ENCODE assay signal across 8 cellular contexts in genomic region chr14:21510735-21511657, GRCh38. TPM values are rescaled to one million over a fixed set of nuclear protein-coding genes. Genes with fewer than 3 reads are reported as not detected.
DNase-seq lines count a peak whose midpoint lies in the region; ATAC-seq and TF ChIP-seq lines count a peak whose summit lies in the region.

Gene METTL3 (minus strand): TSS chr14:21511340. CDS start chr14:21511223, 117 bp downstream.

- TF ChIP-seq CTCF in RWPE2 (IDR thresholded peaks at IDR 0.05; ENCODE audit: poor library complexity, severe bottlenecking) (no peak), fibroblast of mammary gland (conservative IDR thresholded peaks at IDR 0.05; ENCODE audit: control insufficient read depth, insufficient read depth, low read depth, low read length) (no peak)

- no peaks in the 10 kb centered on the region for H3K27me3 ChIP-seq in RWPE2 (ENCODE audit: insufficient read depth, poor library complexity, severe bottlenecking)

- POLR2A ChIA-PET in naive thymus-derived CD8-positive, alpha-beta T cell (lab: Charles Lee): interaction anchor here (0.6 to 3.8 kb wide), 18 partner anchors 8 to 1255 kb away, joined by 3 to 46 read pairs (median 3); partner anchors contain the start of genes CHD8, OXA1L, RAB2B and SALL2

- peak within 1 kb of the TSS; percentile 73 for H3K4me3 ChIP-seq in RWPE2 (ENCODE audit: severe bottlenecking)
- H3K4me3 ChIP-seq in fibroblast of mammary gland (ENCODE audit: control insufficient read depth, low read depth, low read length): peak within 1 kb of the TSS; percentile 97

- ATAC-seq in RWPE2 (ENCODE audit: low read depth): peak; percentile 98
- ATAC-seq in naive thymus-derived CD8-positive, alpha-beta T cell: peak; percentile 99

- H3K27ac ChIP-seq in RWPE2 (ENCODE audit: poor library complexity, severe bottlenecking): peak within 1 kb of the TSS; percentile 50

- peaks cover 5% of the 10 kb centered on the region for H3K27me3 Mint-ChIP-seq in activated T-helper 2 cell treated with anti-CD3 and anti-CD28 coated beads, Interferon-gamma antibody, Interleukin-2, Interleukin-4, amounts not matched to agents 10 μg/mL and 5 μg/mL and 100 μg/mL, durations not matched to agents 14 hours and 24 hours and 36 hours (ENCODE audit: low read depth)
- H3K27me3 Mint-ChIP-seq in naive thymus-derived CD8-positive, alpha-beta T cell: no peaks in the 10 kb centered on the region

- intact Hi-C loops in activated T-helper 2 cell treated with anti-CD3 and anti-CD28 coated beads, Interferon-gamma antibody, Interleukin-2, Interleukin-4, amounts not matched to agents 10 μg/mL and 5 μg/mL and 100 μg/mL, durations not matched to agents 14 hours and 24 hours and 36 hours (cut with micrococcal nuclease): loop anchor here (1.0 to 10.0 kb wide), 5 partner anchors 15 to 246 kb away; partner anchors contain the start of genes CHD8, HNRNPC, SALL2 and TOX4

- H3K27ac Mint-ChIP-seq in activated T-helper 2 cell treated with anti-CD3 and anti-CD28 coated beads, Interferon-gamma antibody, Interleukin-2, Interleukin-4, amounts not matched to agents 10 μg/mL and 5 μg/mL and 100 μg/mL, durations not matched to agents 14 hours and 24 hours and 36 hours: peak within 1 kb of the TSS; percentile 97
- H3K27ac Mint-ChIP-seq in naive thymus-derived CD8-positive, alpha-beta T cell: peak within 1 kb of the TSS; percentile 96 to 99 (median 98)

- peaks cover 15% of the 10 kb centered on the region for H3K4me1 ChIP-seq in RWPE2 (ENCODE audit: insufficient read depth, poor library complexity, severe bottlenecking)

- H3K36me3 ChIP-seq in RWPE2 (ENCODE audit: low read depth): peaks cover 36% of the 10 kb centered on the region

- H3K36me3 Mint-ChIP-seq in activated T-helper 2 cell treated with anti-CD3 and anti-CD28 coated beads, Interferon-gamma antibody, Interleukin-2, Interleukin-4, amounts not matched to agents 10 μg/mL and 5 μg/mL and 100 μg/mL, durations not matched to agents 14 hours and 24 hours and 36 hours (ENCODE audit: low read depth): peaks cover 33% of the 10 kb centered on the region
- H3K36me3 Mint-ChIP-seq in naive thymus-derived CD8-positive, alpha-beta T cell: peaks cover 0 to 17% (median 11%) of the 10 kb centered on the region in 3 donors

- peak within 1 kb of the TSS; percentile 88 for H3K4me3 Mint-ChIP-seq in activated T-helper 2 cell treated with anti-CD3 and anti-CD28 coated beads, Interferon-gamma antibody, Interleukin-2, Interleukin-4, amounts not matched to agents 10 μg/mL and 5 μg/mL and 100 μg/mL, durations not matched to agents 14 hours and 24 hours and 36 hours (ENCODE audit: low read depth)
- peak within 1 kb of the TSS; percentile 92 to 99 (median 98) for H3K4me3 Mint-ChIP-seq in naive thymus-derived CD8-positive, alpha-beta T cell

- DNase-seq in EH (ENCODE audit: low read depth) (peak; percentile 100), H4 (ENCODE audit: low spot score) (peak; percentile 99), LoVo (ENCODE audit: low spot score) (peak; percentile 99), RWPE2 (ENCODE audit: low spot score) (peak; percentile 99), fibroblast of mammary gland (ENCODE audit: low read depth) (peak; percentile 99)
- DNase-seq in activated T-helper 2 cell treated with anti-CD3 and anti-CD28 coated beads, Interferon-gamma antibody, Interleukin-2, Interleukin-4, amounts not matched to agents 10 μg/mL and 5 μg/mL and 100 μg/mL, durations not matched to agents 14 hours and 24 hours and 36 hours (ENCODE audit: low spot score): peak; percentile 91
- DNase-seq in naive thymus-derived CD8-positive, alpha-beta T cell: peak; percentile 76 to 98 (median 92)
- DNase-seq in stimulated activated naive CD4-positive, alpha-beta T cell (lab: John Stamatoyannopoulos, UW): peak; percentile 87 to 92 (median 88)

- peaks cover 28% of the 10 kb centered on the region for H3K4me1 Mint-ChIP-seq in activated T-helper 2 cell treated with anti-CD3 and anti-CD28 coated beads, Interferon-gamma antibody, Interleukin-2, Interleukin-4, amounts not matched to agents 10 μg/mL and 5 μg/mL and 100 μg/mL, durations not matched to agents 14 hours and 24 hours and 36 hours (ENCODE audit: low read depth)
- peaks cover 19 to 44% (median 39%) of the 10 kb centered on the region in 4 donors for H3K4me1 Mint-ChIP-seq in naive thymus-derived CD8-positive, alpha-beta T cell

- H3K9me3 ChIP-seq in RWPE2 (ENCODE audit: severe bottlenecking): no peaks in the 10 kb centered on the region

- no peaks in the 10 kb centered on the region for H3K9me3 Mint-ChIP-seq in activated T-helper 2 cell treated with anti-CD3 and anti-CD28 coated beads, Interferon-gamma antibody, Interleukin-2, Interleukin-4, amounts not matched to agents 10 μg/mL and 5 μg/mL and 100 μg/mL, durations not matched to agents 14 hours and 24 hours and 36 hours
- H3K9me3 Mint-ChIP-seq in naive thymus-derived CD8-positive, alpha-beta T cell: peaks cover 0 to 3% (median 0%) of the 10 kb centered on the region in 9 donors

RNA-seq across cellular contexts. Expression of gene METTL3, which starts in this region (rescaled TPM):
- 55.3 and 56.8 TPM in 2 replicates for total RNA-seq in H4 (2014; rRNA removed; shearing (Covaris generic))
- total RNA-seq in activated T-helper 2 cell treated with anti-CD3 and anti-CD28 coated beads, Interferon-gamma antibody, Interleukin-2, Interleukin-4, amounts not matched to agents 10 μg/mL and 5 μg/mL and 100 μg/mL, durations not matched to agents 14 hours and 24 hours and 36 hours: 76.7 and 80.5 TPM in 2 replicates
- 100 to 1,000 TPM; 113 to 116 TPM for total RNA-seq in naive thymus-derived CD8-positive, alpha-beta T cell
- 10 to 100 TPM; 12.4 to 24.5 (median 20.5) TPM for polyA plus RNA-seq in naive thymus-derived CD8-positive, alpha-beta T cell

Comparison
In these comparisons a context has a peak if more than half of its experiments do, and no peak if none do; other contexts are left out.
1. Peak in every context shown above with its lines: DNase-seq, ATAC-seq, H3K4me3 ChIP-seq and H3K27ac ChIP-seq.